10 cellular contexts compared by ENCODE assay signal in the genomic region with DNA sequence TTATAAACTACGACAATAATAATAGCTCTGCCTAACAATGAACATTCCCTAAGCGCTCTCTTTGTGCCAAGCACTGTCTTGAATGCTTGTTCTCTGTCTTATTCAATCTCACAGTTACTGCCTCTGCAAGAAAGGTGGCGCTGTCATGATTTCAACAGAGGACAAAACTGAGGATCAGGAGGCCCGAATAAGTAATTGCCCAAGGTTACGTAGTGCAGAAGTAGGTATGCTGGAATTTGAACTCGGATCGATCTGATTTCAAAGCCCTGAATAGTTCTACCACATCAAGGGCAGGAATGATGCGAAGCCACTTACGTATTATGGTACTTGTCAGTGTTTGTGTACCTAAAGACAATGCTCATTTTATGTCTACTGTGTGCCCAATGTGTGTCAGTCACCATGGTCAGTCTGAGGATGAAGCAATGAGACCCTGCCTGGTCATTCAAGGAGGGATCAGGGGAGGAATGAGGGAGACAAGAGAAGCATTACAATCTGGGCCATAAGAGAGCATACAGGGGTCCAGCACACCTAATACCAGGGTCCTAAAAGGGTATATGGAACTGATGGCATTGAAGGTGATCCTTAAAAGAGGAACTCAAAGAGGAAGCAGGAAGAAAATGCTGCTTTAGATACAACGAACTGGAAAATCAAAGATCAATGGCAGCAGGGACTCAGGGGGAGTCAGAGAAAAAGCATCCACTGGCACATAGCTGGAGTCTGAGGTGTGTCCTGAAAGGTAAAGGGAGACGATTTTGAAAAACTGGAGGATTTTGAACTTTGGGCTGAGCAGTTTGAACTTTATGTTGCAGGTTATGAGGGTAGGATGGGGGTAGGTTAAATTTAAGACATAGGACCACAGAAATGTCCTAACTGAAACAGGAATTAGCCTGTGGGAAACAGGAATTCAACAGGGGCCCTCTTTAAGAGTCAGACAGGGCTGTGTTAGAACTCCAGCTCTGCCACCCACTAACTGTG.
DNase-seq lines count a peak whose midpoint lies in the region; ATAC-seq and TF ChIP-seq lines count a peak whose summit lies in the region.
"Had no signal": no experiment of that assay in that cellular context is flagged by ENCODE, and none has a peak within 500 bp of the region (broad histone marks: within the 10 kb centered on the region; RNA-seq: fewer than 3 reads in every experiment).

No MANE protein-coding gene starts in this region.

- no peaks in the 10 kb centered on the region for H3K79me2 ChIP-seq in OCI-LY7 (ENCODE audit: insufficient read depth, low read depth, low read length)
- no peaks in the 10 kb centered on the region for H3K79me2 ChIP-seq in fibroblast of lung (ENCODE audit: control insufficient read depth, insufficient read depth, low read length)

- no peak overlapping the region for H3K9ac ChIP-seq in fibroblast of lung (ENCODE audit: insufficient read depth, low read length)

- peak overlapping the region; percentile 32 for H3K27ac Mint-ChIP-seq in osteocyte (ENCODE audit: unreplicated experiment)
- H3K27ac Mint-ChIP-seq: dendritic cell treated with granulocyte-macrophage colony-stimulating factor and Interleukin-4, amounts not matched to agents 40 ng/mL and 50 ng/mL, for 4 days had no signal

- BruUV-seq in OCI-LY7 (replicated peaks; lab: Mats Ljungman, UMichigan), result no TSS peak

- ATAC-seq in left lobe of liver, result no peak

- peaks cover 47% of the 10 kb centered on the region for H3K4me1 Mint-ChIP-seq in osteocyte (ENCODE audit: unreplicated experiment)

- H3K4me3 ChIP-seq in GM12864 (ENCODE audit: low read depth, low read length) (no peak overlapping the region), OCI-LY7 (ENCODE audit: low read depth, low read length, poor library complexity, severe bottlenecking) (no peak overlapping the region), fibroblast of lung (replicated peaks in 1 of 4; ENCODE audit: control extremely low read depth in 1 of 4, insufficient read depth in 1 of 4, low read depth in 3 of 4, low read length in 4 of 4) (no peak overlapping the region)

- no peaks in the 10 kb centered on the region for H3K27me3 ChIP-seq in fibroblast of lung (ENCODE audit: control insufficient read depth, insufficient read depth, low read length)

- H3K27ac ChIP-seq in OCI-LY7 (ENCODE audit: low read depth, low read length, poor library complexity, severe bottlenecking), result no peak overlapping the region
- no peak overlapping the region for H3K27ac ChIP-seq in fibroblast of lung (ENCODE audit: insufficient read depth, low read length)

- H3K36me3 ChIP-seq in OCI-LY7 (ENCODE audit: insufficient read depth, low read length) (no peaks in the 10 kb centered on the region), fibroblast of lung (ENCODE audit: control insufficient read depth, insufficient read depth, low read length) (no peaks in the 10 kb centered on the region)

- DNase-seq in GM12864 (ENCODE audit: low read depth), result no peak
- peak; percentile 2 for DNase-seq in OCI-LY7 (ENCODE audit: low spot score)
- no peak for DNase-seq in fibroblast of lung (ENCODE audit: low read depth in 2 of 2)
- DNase-seq in osteocyte (ENCODE audit: extremely low spot score, unreplicated experiment), result no peak
- no peak for DNase-seq in NCI-H1417 treated with DMSO at 0.1 percent for 48 hours (lab: John Stamatoyannopoulos, UW)
- no peak for DNase-seq in stimulated activated CD4-positive, alpha-beta T cell treated with anti-CD3 and anti-CD28 coated beads, Interleukin-2, amount 100 ng/mL, for 48 hours
- no peak for DNase-seq in NCI-H1436 treated with DMSO at 0.1 percent for 48 hours (lab: John Stamatoyannopoulos, UW)
- DNase-seq in left lobe of liver (ENCODE audit: low spot score), result no peak
- DNase-seq: NCI-H146 had no signal

- H3K4me3 Mint-ChIP-seq in osteocyte (ENCODE audit: unreplicated experiment), result no peak overlapping the region
- H3K4me3 Mint-ChIP-seq: dendritic cell treated with granulocyte-macrophage colony-stimulating factor and Interleukin-4, amounts not matched to agents 40 ng/mL and 50 ng/mL, for 4 days had no signal

- H3K27me3 Mint-ChIP-seq in osteocyte (ENCODE audit: unreplicated experiment), result no peaks in the 10 kb centered on the region

- no peaks in the 10 kb centered on the region for H3K36me3 Mint-ChIP-seq in osteocyte (ENCODE audit: unreplicated experiment)

- H4K20me1 ChIP-seq in OCI-LY7 (ENCODE audit: insufficient read depth, low read length) (no peaks in the 10 kb centered on the region), fibroblast of lung (ENCODE audit: control insufficient read depth, extremely low read depth, insufficient read depth, low read length) (no peaks in the 10 kb centered on the region)

- CTCF ChIA-PET in OCI-LY7 (lab: Charles Lee; ENCODE audit: unreplicated experiment), result no interaction called here

- H3K9me2 ChIP-seq in OCI-LY7 (ENCODE audit: insufficient read depth, low read length), result no peaks in the 10 kb centered on the region

- POLR2A ChIA-PET in OCI-LY7 (lab: Charles Lee), result no interaction called here

- H2AFZ ChIP-seq in OCI-LY7 (ENCODE audit: low read length), result no peak overlapping the region
- no peak overlapping the region for H2AFZ ChIP-seq in fibroblast of lung (ENCODE audit: low read length)

- no peaks in the 10 kb centered on the region for H3K9me3 ChIP-seq in OCI-LY7 (ENCODE audit: low read length)
- H3K9me3 ChIP-seq in fibroblast of lung (ENCODE audit: control insufficient read depth, insufficient read depth, low read depth, low read length), result no peaks in the 10 kb centered on the region

- no peak overlapping the region for H3K4me2 ChIP-seq in OCI-LY7 (ENCODE audit: low read length)
- H3K4me2 ChIP-seq in fibroblast of lung (ENCODE audit: extremely low read depth, insufficient read depth, low read length), result no peak overlapping the region

- TF ChIP-seq CTCF in GM12864 (IDR thresholded peaks at IDR 0.05; ENCODE audit: low read depth, low read length, missing control alignments) (peak; percentile 33), OCI-LY7 (conservative IDR thresholded peaks at IDR 0.05; ENCODE audit: low read length) (peak; percentile 60), fibroblast of lung (conservative IDR thresholded peaks at IDR 0.05 in 1 of 2, IDR thresholded peaks at IDR 0.05 in 1 of 2; ENCODE audit: low read depth in 1 of 2, low read length in 2 of 2) (peak; percentile 9 to 31), osteocyte (IDR thresholded peaks at IDR 0.05) (peak; percentile 42)

- H3K9me3 Mint-ChIP-seq in osteocyte (ENCODE audit: unreplicated experiment), result no peaks in the 10 kb centered on the region
- H3K9me3 Mint-ChIP-seq: dendritic cell treated with granulocyte-macrophage colony-stimulating factor and Interleukin-4, amounts not matched to agents 40 ng/mL and 50 ng/mL, for 4 days had no signal

- intact Hi-C loops in OCI-LY7 (cut with micrococcal nuclease; ENCODE audit: unreplicated experiment), result no loop called here

- no peaks in the 10 kb centered on the region for H3K4me1 ChIP-seq in OCI-LY7 (ENCODE audit: insufficient read depth, low read length, poor library complexity, severe bottlenecking)
- peaks cover 2% of the 10 kb centered on the region for H3K4me1 ChIP-seq in fibroblast of lung (ENCODE audit: control insufficient read depth, extremely low read depth, insufficient read depth, low read length)
